In the genomic region with DNA sequence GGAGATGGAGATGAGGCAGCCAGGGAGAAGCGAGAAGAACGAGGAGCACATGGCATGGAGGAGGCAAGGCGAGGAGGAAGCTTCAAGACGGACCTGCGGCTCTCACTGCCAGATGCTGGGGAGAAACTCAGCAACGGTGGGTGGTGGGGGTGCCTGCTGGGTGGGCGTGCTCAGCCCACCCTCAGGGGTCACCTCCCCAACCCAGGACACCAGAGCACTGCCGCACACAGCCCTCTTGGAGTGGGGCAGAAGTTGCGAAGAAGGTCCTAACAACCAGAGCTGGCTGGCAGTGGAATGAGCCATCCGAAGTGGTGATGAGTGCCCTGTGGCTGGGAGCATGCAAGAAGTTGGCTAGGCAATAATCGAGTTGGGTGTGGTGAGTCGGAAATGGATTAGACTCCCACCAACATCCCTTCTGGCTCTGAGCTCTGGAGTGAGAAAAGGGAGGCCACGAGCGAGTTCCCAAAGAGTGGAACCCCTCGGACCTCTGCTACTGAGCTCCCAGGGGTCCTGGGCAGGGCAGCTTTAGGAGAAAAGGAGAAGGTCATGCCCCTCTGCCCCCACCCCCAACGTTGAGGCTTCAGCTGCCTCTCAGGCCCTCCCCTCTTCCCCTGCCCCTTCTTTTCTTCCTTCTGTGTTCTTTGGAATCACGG, we compare ENCODE assay signal across 17 cellular contexts.
"Had no signal": no experiment of that assay in that cellular context is flagged by ENCODE, and none has a peak within 500 bp of the region (broad histone marks: within the 10 kb centered on the region; RNA-seq: fewer than 3 reads in every experiment).

No MANE protein-coding gene starts in this region.

- DNase-seq: activated CD4-positive, alpha-beta T cell treated with anti-CD3 and anti-CD28 coated beads for 1 hour; activated gamma-delta T cell; activated T-cell treated with anti-CD3 and anti-CD28 coated beads, Interleukin-2, amount 50 U/mL, for 72 hours; brain microvascular endothelial cell; central memory CD4-positive, alpha-beta T cell; effector memory CD8-positive, alpha-beta T cell; esophagus squamous epithelium; stimulated activated CD4-positive, alpha-beta T cell treated with anti-CD3 and anti-CD28 coated beads, Interleukin-12 subunit alpha, Interleukin-12 subunit beta, amount 100 ng/mL, for 4 hours; stimulated activated CD4-positive, alpha-beta T cell treated with anti-CD3 and anti-CD28 coated beads, Interleukin-4, amount 100 ng/mL, for 4 hours; T-cell; uterus had no signal

- FAIRE-seq: islet of Langerhans, TTC549 had no signal

- ATAC-seq: activated naive CD4-positive, alpha-beta T cell treated with anti-CD3 and anti-CD28 coated beads, Interleukin-2, amount 50 U/mL, for 72 hours; activated T-cell treated with anti-CD3 and anti-CD28 coated beads, Interleukin-2, amount 50 U/mL, for 72 hours; effector memory CD8-positive, alpha-beta T cell; gastroesophageal sphincter; naive thymus-derived CD4-positive, alpha-beta T cell; SK-N-SH treated with all-trans-retinoic acid at 6 μM for 48 hours; T-cell had no signal
